1 cellular context compared by ENCODE assay signal in genomic region chr2:157971702-157972101, GRCh38.
TF ChIP-seq lines count a peak whose summit lies in the region.

No MANE protein-coding gene starts in this region.

TF ChIP-seq in WTC11, 78 proteins besides CTCF, POLR2A, EP300 and RAD21 (continued from another document):
- TF ChIP-seq ZNF425 (CRISPR knock-in tag; conservative IDR thresholded peaks at IDR 0.05) (no peak), ATF1 (CRISPR knock-in tag; IDR thresholded peaks at IDR 0.05) (no peak), MXD4 (CRISPR knock-in tag; IDR thresholded peaks at IDR 0.05; ENCODE audit: borderline replicate concordance) (no peak), JUN (CRISPR knock-in tag; IDR thresholded peaks at IDR 0.05) (no peak), CREM (CRISPR knock-in tag; IDR thresholded peaks at IDR 0.05) (no peak), EMX1 (CRISPR knock-in tag; IDR thresholded peaks at IDR 0.05) (no peak), RELA (CRISPR knock-in tag; IDR thresholded peaks at IDR 0.05; ENCODE audit: borderline replicate concordance) (no peak), USF2 (CRISPR knock-in tag; IDR thresholded peaks at IDR 0.05) (no peak), NR3C1 (CRISPR knock-in tag; conservative IDR thresholded peaks at IDR 0.05; ENCODE audit: low read depth) (no peak)
